13 cellular contexts compared by ENCODE assay signal in the genomic region with DNA sequence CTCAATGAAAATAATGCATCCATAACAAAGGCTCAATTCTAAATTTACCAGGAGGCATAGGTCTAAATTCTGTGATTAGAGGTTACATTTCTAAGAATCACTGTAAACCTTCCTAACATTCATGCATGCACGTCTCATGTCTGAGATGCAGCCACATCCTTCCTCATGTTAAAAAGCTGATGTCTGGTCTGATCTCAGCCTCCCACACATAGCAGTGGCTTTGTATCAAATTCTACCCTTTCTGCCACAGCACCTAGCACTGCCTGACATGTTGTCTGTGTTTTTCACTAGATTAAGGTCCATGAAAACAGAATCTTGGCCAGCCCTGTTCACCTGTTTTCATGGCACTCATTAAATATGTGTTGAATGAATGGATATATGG.
A peak's percentile ranks its signal among the peaks of the same experiment; 100 is the strongest.
DNase-seq lines count a peak whose midpoint lies in the region; ATAC-seq and TF ChIP-seq lines count a peak whose summit lies in the region.
"Had no signal": no experiment of that assay in that cellular context is flagged by ENCODE, and none has a peak within 500 bp of the region (broad histone marks: within the 10 kb centered on the region; RNA-seq: fewer than 3 reads in every experiment).

No MANE protein-coding gene starts in this region.

- H3K27me3 ChIP-seq in GM23248 (replicated peaks; ENCODE audit: insufficient read depth) (no peaks in the 10 kb centered on the region), esophagus (ENCODE audit: control insufficient read depth in 1 of 2, insufficient read depth in 2 of 2, low read length in 2 of 2) (no peaks in the 10 kb centered on the region), testis (no peaks in the 10 kb centered on the region)
- H3K27me3 ChIP-seq: adrenal gland, ovary had no signal

- intact Hi-C loops in testis (cut with DNase I; ENCODE audit: low total_unique reads) = no loop called here

- in situ Hi-C loops in GM23248 (cut with MboI) = no loop called here

- H4K20me1 ChIP-seq in GM23248 (ENCODE audit: insufficient read depth) = no peaks in the 10 kb centered on the region

- no peak for TF ChIP-seq CTCF in testis (IDR thresholded peaks at IDR 0.05)

- ATAC-seq in GM21737 (IDR thresholded peaks at IDR 0.05; ENCODE audit: unreplicated experiment) = no peak

- no peak overlapping the region for H3K9ac ChIP-seq in GM23248

- H3K9me2 ChIP-seq in GM23248 (ENCODE audit: insufficient read depth) = no peaks in the 10 kb centered on the region; the same call in 1 of the 2 replicates

- peak; percentile 10 for DNase-seq in GM23248
- DNase-seq in RPMI7951 (ENCODE audit: low read depth) = peak; percentile 34
- peak; percentile 5 for DNase-seq in renal cortical epithelial cell (ENCODE audit: low read depth)
- DNase-seq in testis = no peak
- DNase-seq in HuH-7.5 (ENCODE audit: low spot score) = no peak
- DNase-seq: adrenal gland, left ventricle myocardium superior, NCI-H446 treated with DMSO at 0.1 percent for 48 hours, ovary, substantia nigra had no signal

- H3F3A ChIP-seq in GM23248 (ENCODE audit: insufficient read depth) = peaks cover 41% of the 10 kb centered on the region

- no peaks in the 10 kb centered on the region for H3K9me3 ChIP-seq in GM23248 (ENCODE audit: low read depth)
- H3K9me3 ChIP-seq in esophagus (ENCODE audit: control insufficient read depth in 2 of 2, insufficient read depth in 1 of 2, low read depth in 1 of 2, low read length in 1 of 2) = peaks cover 0 to 6% of the 10 kb centered on the region in 2 donors
- no peaks in the 10 kb centered on the region for H3K9me3 ChIP-seq in testis
- H3K9me3 ChIP-seq: adrenal gland had no signal

- no peak for TF ChIP-seq POLR2A in testis (IDR thresholded peaks at IDR 0.05)

- no peak overlapping the region for H3K4me2 ChIP-seq in GM23248 (ENCODE audit: unreplicated experiment)

- H3K4me1 ChIP-seq in GM23248 (ENCODE audit: insufficient read depth) = peaks cover 46% of the 10 kb centered on the region
- no peaks in the 10 kb centered on the region for H3K4me1 ChIP-seq in esophagus (ENCODE audit: control insufficient read depth in 2 of 2, insufficient read depth in 2 of 2, low read length in 1 of 2)
- no peaks in the 10 kb centered on the region for H3K4me1 ChIP-seq in testis
- H3K4me1 ChIP-seq: adrenal gland had no signal

- no peaks in the 10 kb centered on the region for H3K36me3 ChIP-seq in GM23248 (ENCODE audit: low read depth)
- no peaks in the 10 kb centered on the region for H3K36me3 ChIP-seq in esophagus (ENCODE audit: control insufficient read depth in 2 of 2, insufficient read depth in 2 of 2, low read length in 1 of 2)
- H3K36me3 ChIP-seq in testis (ENCODE audit: low read depth, missing control alignments) = no peaks in the 10 kb centered on the region
- H3K36me3 ChIP-seq: adrenal gland, ovary had no signal

- H3K79me2 ChIP-seq in GM23248 (ENCODE audit: insufficient read depth) = no peaks in the 10 kb centered on the region

- no peak overlapping the region for H2AFZ ChIP-seq in GM23248

- H3K4me3 ChIP-seq in GM23248 = no peak overlapping the region
- no peak overlapping the region for H3K4me3 ChIP-seq in esophagus (ENCODE audit: low read depth in 1 of 2, low read length in 2 of 2)
- no peak overlapping the region for H3K4me3 ChIP-seq in testis
- H3K4me3 ChIP-seq: adrenal gland, ovary had no signal

- H3K27ac ChIP-seq in GM23248 = peak overlapping the region; percentile 62
- peak overlapping the region; percentile 0 to 54 for H3K27ac ChIP-seq in esophagus (ENCODE audit: low read depth in 2 of 2, low read length in 1 of 2)
- H3K27ac ChIP-seq in testis = no peak overlapping the region
- H3K27ac ChIP-seq: adrenal gland, ovary, RWPE1 had no signal

- 67 to 78% methylated on average over 1 of the region's 1 CpG for WGBS in GM23248 (ENCODE audit: low coverage in 1 of 2, low lambda C conversion rate in 2 of 2, missing lambda C conversion rate in 2 of 2), 2 experiments
- 70 to 78% methylated on average over 1 of the region's 1 CpG for WGBS in esophagus, 2 donors
- WGBS in testis, 2 donors = 70 to 81% methylated on average over 1 of the region's 1 CpG

Comparison
In these comparisons a context has a peak if more than half of its experiments do, and no peak if none do; other contexts are left out.
1. DNase-seq: peak in GM23248 (single experiment), RPMI7951 (single experiment) and renal cortical epithelial cell (single experiment); none in testis (single experiment) and HuH-7.5 (single experiment).
2. H3K27ac ChIP-seq: peak in GM23248 (single experiment) and esophagus (2 of 2); none in testis (0 of 2).